In the genomic region with DNA sequence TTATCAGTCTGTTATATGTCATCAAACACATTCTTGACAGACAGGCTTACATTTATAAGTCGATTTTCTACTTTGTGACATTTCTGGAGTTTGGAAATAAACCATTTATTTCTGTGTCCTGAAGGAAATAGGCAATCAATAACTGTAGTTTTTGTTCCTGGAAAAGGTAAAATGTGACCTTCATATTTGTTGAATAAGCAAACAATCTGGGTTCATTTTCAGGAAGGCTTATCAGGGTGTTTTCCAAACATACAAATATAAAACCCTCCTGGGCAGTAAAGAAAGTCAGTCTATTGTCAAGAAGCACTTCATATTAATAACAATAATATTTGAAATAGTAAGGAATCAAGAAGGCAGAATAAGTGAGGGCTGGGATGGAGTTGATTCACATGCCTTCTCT, we compare ENCODE assay signal across 28 cellular contexts.
"Had no signal": no experiment of that assay in that cellular context is flagged by ENCODE, and none has a peak within 500 bp of the region (broad histone marks: within the 10 kb centered on the region; RNA-seq: fewer than 3 reads in every experiment).

No MANE protein-coding gene starts in this region.

- H3K27ac ChIP-seq: colonic mucosa, coronary artery, dorsolateral prefrontal cortex, epithelial cell of prostate, esophagus muscularis mucosa, esophagus squamous epithelium, foreskin keratinocyte, gastrocnemius medialis, gastroesophageal sphincter, heart left ventricle, heart right ventricle had no signal

- H3K9me3 Mint-ChIP-seq: dendritic cell treated with granulocyte-macrophage colony-stimulating factor and Interleukin-4, amounts not matched to agents 40 ng/mL and 50 ng/mL, for 4 days; endodermal cell had no signal

- H3K36me3 ChIP-seq: colonic mucosa, esophagus muscularis mucosa, esophagus squamous epithelium, gastrocnemius medialis, gastroesophageal sphincter, heart left ventricle, heart right ventricle had no signal

- H3K27me3 Mint-ChIP-seq: effector memory CD8-positive, alpha-beta T cell had no signal

- FAIRE-seq: colon, endometrium, endothelial cell of umbilical vein, frontal cortex had no signal

- ATAC-seq: effector memory CD8-positive, alpha-beta T cell; gastrocnemius medialis; gastroesophageal sphincter; heart left ventricle; heart right ventricle had no signal

- H3K27me3 ChIP-seq: colonic mucosa, dorsolateral prefrontal cortex, esophagus muscularis mucosa, esophagus squamous epithelium, gastrocnemius medialis, gastroesophageal sphincter, heart left ventricle, heart right ventricle had no signal

- H3K4me1 Mint-ChIP-seq: endodermal cell had no signal

- H3K27ac Mint-ChIP-seq: dendritic cell treated with granulocyte-macrophage colony-stimulating factor and Interleukin-4, amounts not matched to agents 40 ng/mL and 50 ng/mL, for 4 days; effector memory CD8-positive, alpha-beta T cell; endodermal cell had no signal

- DNase-seq: colonic mucosa; cortex of kidney; dermis blood vessel endothelial cell; dorsolateral prefrontal cortex; effector CD4-positive, alpha-beta T cell; effector CD8-positive, alpha-beta T cell; effector memory CD4-positive, alpha-beta T cell; effector memory CD8-positive, alpha-beta T cell; endodermal cell; erythroblast; esophagus squamous epithelium; foreskin fibroblast; foreskin melanocyte; gastrocnemius medialis; glutamatergic neuron; head of caudate nucleus; heart left ventricle; heart right ventricle had no signal

- H3K4me1 ChIP-seq: colonic mucosa, esophagus squamous epithelium, foreskin keratinocyte, gastrocnemius medialis, gastroesophageal sphincter had no signal

- H3K4me3 Mint-ChIP-seq: dendritic cell treated with granulocyte-macrophage colony-stimulating factor and Interleukin-4, amounts not matched to agents 40 ng/mL and 50 ng/mL, for 4 days; effector memory CD8-positive, alpha-beta T cell; endodermal cell had no signal

- H3K4me3 ChIP-seq: colonic mucosa, coronary artery, dorsolateral prefrontal cortex, esophagus muscularis mucosa, esophagus squamous epithelium, gastrocnemius medialis, gastroesophageal sphincter, heart left ventricle, heart right ventricle had no signal

- H3K9me3 ChIP-seq: colonic mucosa, esophagus muscularis mucosa, esophagus squamous epithelium, gastrocnemius medialis, gastroesophageal sphincter, heart left ventricle, heart right ventricle had no signal
